In the genomic region with DNA sequence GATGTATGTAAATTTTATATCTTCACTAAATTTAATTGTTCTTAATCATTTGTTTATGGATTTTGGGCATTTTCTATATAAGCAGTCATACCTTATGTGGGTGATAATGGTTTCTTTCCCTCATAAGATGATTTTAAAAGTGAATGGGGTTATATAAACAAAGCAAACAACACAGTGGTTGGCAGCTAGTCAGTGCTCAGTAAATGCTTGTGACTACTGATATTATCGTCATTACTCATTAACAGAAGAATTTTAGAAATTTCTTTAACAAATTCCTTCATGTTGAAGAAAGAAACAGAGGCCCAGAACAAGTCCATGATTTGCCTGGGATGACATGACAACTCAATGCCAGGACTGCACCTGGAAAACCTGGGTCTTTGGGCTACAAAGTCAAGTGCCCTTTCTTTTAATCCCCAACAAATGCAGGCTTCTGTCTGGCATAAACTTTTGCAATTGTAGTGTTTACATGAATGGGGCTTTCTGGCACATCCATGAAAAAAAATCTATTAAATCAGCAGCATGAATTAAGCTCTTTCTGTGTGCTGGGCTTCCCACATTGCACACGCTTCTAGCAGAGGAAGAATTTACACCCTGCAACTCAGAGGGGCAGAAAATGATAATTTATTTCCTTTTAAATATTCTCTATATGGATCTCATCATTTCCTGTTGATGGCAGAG, we compare ENCODE assay signal across 8 cellular contexts.
DNase-seq lines count a peak whose midpoint lies in the region; TF ChIP-seq lines count a peak whose summit lies in the region.
"Not testable (repeated sequence)": the region's sequence is repeated elsewhere in the genome, so short reads cannot be mapped to it uniquely, and the experiment has no call there.

No MANE protein-coding gene starts in this region.

- not testable (repeated sequence) for H3K27me3 Mint-ChIP-seq in activated naive CD4-positive, alpha-beta T cell treated with anti-CD3 and anti-CD28 coated beads, Interleukin-2, amount 10 ng/mL, durations not matched to agents 7 days and 5 days

- H3K4me1 ChIP-seq in liver (ENCODE audit: control insufficient read depth in 4 of 4, insufficient read depth in 4 of 4, low read length in 3 of 4) = not testable (repeated sequence)

- not testable (repeated sequence) for H3K36me3 ChIP-seq in liver (ENCODE audit: control insufficient read depth in 4 of 4, insufficient read depth in 3 of 4, low read depth in 1 of 4, low read length in 3 of 4)

- H3K36me3 Mint-ChIP-seq in activated naive CD4-positive, alpha-beta T cell treated with anti-CD3 and anti-CD28 coated beads, Interleukin-2, amount 10 ng/mL, durations not matched to agents 7 days and 5 days = not testable (repeated sequence)

- H3K9me3 Mint-ChIP-seq in activated naive CD4-positive, alpha-beta T cell treated with anti-CD3 and anti-CD28 coated beads, Interleukin-2, amount 10 ng/mL, durations not matched to agents 7 days and 5 days = not testable (repeated sequence)

- H3K4me1 Mint-ChIP-seq in activated naive CD4-positive, alpha-beta T cell treated with anti-CD3 and anti-CD28 coated beads, Interleukin-2, amount 10 ng/mL, durations not matched to agents 7 days and 5 days = peaks cover 28% of the 10 kb centered on the region

- TF ChIP-seq RAD21 in liver (IDR thresholded peaks at IDR 0.05) = not testable (repeated sequence)

- not testable (repeated sequence) for H3K9me3 ChIP-seq in liver (ENCODE audit: control insufficient read depth in 4 of 4, low read length in 3 of 4)

- not testable (repeated sequence) for TF ChIP-seq CTCF in AG10803 (conservative IDR thresholded peaks at IDR 0.05; ENCODE audit: low read length); choroid plexus epithelial cell (conservative IDR thresholded peaks at IDR 0.05; ENCODE audit: low read depth, low read length); fibroblast of the aortic adventitia (IDR thresholded peaks at IDR 0.05; ENCODE audit: insufficient read depth, low read length); liver (IDR thresholded peaks at IDR 0.05; ENCODE audit: low read depth, low read length, missing input control)

- DNase-seq in AG10803 (ENCODE audit: low read depth) (peak; percentile 80), HCEC 1CT (peak; percentile 80), NCI-H226 (peak; percentile 77), choroid plexus epithelial cell (ENCODE audit: low read depth) (peak; percentile 83), fibroblast of the aortic adventitia (ENCODE audit: low read depth) (peak; percentile 79), skeletal muscle cell (ENCODE audit: low read depth) (peak; percentile 22)
- not testable (repeated sequence) for DNase-seq in activated naive CD4-positive, alpha-beta T cell treated with anti-CD3 and anti-CD28 coated beads, Interleukin-2, amount 10 ng/mL, durations not matched to agents 7 days and 5 days

- H3K27me3 ChIP-seq in liver (ENCODE audit: control insufficient read depth in 4 of 4, insufficient read depth in 4 of 4, low read length in 3 of 4) = not testable (repeated sequence)

- H3K4me3 Mint-ChIP-seq in activated naive CD4-positive, alpha-beta T cell treated with anti-CD3 and anti-CD28 coated beads, Interleukin-2, amount 10 ng/mL, durations not matched to agents 7 days and 5 days = not testable (repeated sequence)

- H3K9ac ChIP-seq in liver (ENCODE audit: low read depth in 1 of 2, low read length in 2 of 2) = not testable (repeated sequence)

- H3K27ac ChIP-seq in liver (ENCODE audit: low read depth in 1 of 2, low read length in 2 of 2) = not testable (repeated sequence)

- CTCF ChIA-PET in activated naive CD4-positive, alpha-beta T cell treated with anti-CD3 and anti-CD28 coated beads, Interleukin-2, amount 10 ng/mL, durations not matched to agents 7 days and 5 days (lab: Charles Lee) = not testable (repeated sequence)

- WGBS in liver = 31% methylated on average over 1 of the region's 2 CpGs

- H3K4me3 ChIP-seq in AG10803 (ENCODE audit: low read length); choroid plexus epithelial cell (ENCODE audit: low read depth, low read length); fibroblast of the aortic adventitia (ENCODE audit: low read depth, low read length); liver (ENCODE audit: low read depth in 1 of 3, low read length in 3 of 3); skeletal muscle cell (ENCODE audit: low read depth, low read length): not testable (repeated sequence)

- H3K27ac Mint-ChIP-seq in activated naive CD4-positive, alpha-beta T cell treated with anti-CD3 and anti-CD28 coated beads, Interleukin-2, amount 10 ng/mL, durations not matched to agents 7 days and 5 days = peak overlapping the region; percentile 81

TF ChIP-seq in liver, 16 proteins besides CTCF, POLR2A, EP300 and RAD21:
- peak; percentile 14 for TF ChIP-seq FOXA2 (IDR thresholded peaks at IDR 0.05)
